Comparison of ENCODE assay signal across 8 cellular contexts in genomic region chr3:150703756-150704344, GRCh38. TPM values are rescaled to one million over a fixed set of nuclear protein-coding genes. Genes with fewer than 3 reads are reported as not detected.
DNase-seq lines count a peak whose midpoint lies in the region; ATAC-seq, FAIRE-seq and TF ChIP-seq lines count a peak whose summit lies in the region.

Gene ERICH6 (minus strand): TSS chr3:150703920. CDS start chr3:150703898, 22 bp downstream.

- H3K27me3 ChIP-seq in keratinocyte (ENCODE audit: control insufficient read depth, extremely low read depth, insufficient read depth, low read length), result no peaks in the 10 kb centered on the region

- peak within 1 kb of the TSS; percentile 100 for H3K27ac Mint-ChIP-seq in central memory CD8-positive, alpha-beta T cell (ENCODE audit: low read depth)

- H3K4me2 ChIP-seq in keratinocyte (ENCODE audit: control insufficient read depth, extremely low read depth, insufficient read depth, low read depth, low read length), result peak within 1 kb of the TSS; percentile 84

- TF ChIP-seq CTCF in AG09309 (IDR thresholded peaks at IDR 0.05; ENCODE audit: control insufficient read depth, insufficient read depth, low read depth, low read length, missing control alignments) (peak; percentile 15), keratinocyte (optimal IDR thresholded peaks at IDR 0.05 in 1 of 3, IDR thresholded peaks at IDR 0.05 in 1 of 3, conservative IDR thresholded peaks at IDR 0.05 in 1 of 3; ENCODE audit: extremely low read depth in 1 of 3, insufficient read depth in 2 of 3, low read length in 3 of 3) (peak in 1 of 3 experiments; percentile 1)

- H3K4me1 ChIP-seq in keratinocyte (ENCODE audit: control insufficient read depth, extremely low read depth, insufficient read depth, low read length), result peaks cover 17% of the 10 kb centered on the region

- no peaks in the 10 kb centered on the region for H3K9me3 ChIP-seq in keratinocyte (ENCODE audit: control insufficient read depth, low read depth, low read length)

- peaks cover 24% of the 10 kb centered on the region for H3K4me1 Mint-ChIP-seq in central memory CD8-positive, alpha-beta T cell

- H2AFZ ChIP-seq in keratinocyte (ENCODE audit: control insufficient read depth, low read length), result peak within 1 kb of the TSS; percentile 96

- H3K4me3 ChIP-seq in AG09309 (ENCODE audit: control insufficient read depth, low read depth, low read length) (peak within 1 kb of the TSS; percentile 69), keratinocyte (ENCODE audit: control insufficient read depth in 2 of 3, extremely low read depth in 1 of 3, insufficient read depth in 2 of 3, low read depth in 1 of 3, low read length in 3 of 3) (peak within 1 kb of the TSS; percentile 57 to 86 (median 78))

- FAIRE-seq in keratinocyte (lab: Jason Lieb, UNC), result no peak

- no peaks in the 10 kb centered on the region for H3K9me3 Mint-ChIP-seq in central memory CD8-positive, alpha-beta T cell

- ATAC-seq in GM18907 (IDR thresholded peaks at IDR 0.05; ENCODE audit: unreplicated experiment) (peak; percentile 99), HG03139 (IDR thresholded peaks at IDR 0.05; ENCODE audit: unreplicated experiment) (peak; percentile 99)
- ATAC-seq in central memory CD8-positive, alpha-beta T cell (replicated peaks; ENCODE audit: extremely low read depth, poor library complexity, severe bottlenecking), result peak; percentile 89

- peaks cover 17% of the 10 kb centered on the region for H3K36me3 Mint-ChIP-seq in central memory CD8-positive, alpha-beta T cell (ENCODE audit: insufficient read depth)

- H3K9ac ChIP-seq in keratinocyte (ENCODE audit: control insufficient read depth, extremely low read depth, insufficient read depth, low read length), result peak within 1 kb of the TSS; percentile 84

- no peaks in the 10 kb centered on the region for H3K27me3 Mint-ChIP-seq in central memory CD8-positive, alpha-beta T cell

- no peaks in the 10 kb centered on the region for H3K36me3 ChIP-seq in keratinocyte (ENCODE audit: control insufficient read depth in 2 of 2, extremely low read depth in 1 of 2, insufficient read depth in 2 of 2, low read length in 2 of 2)

- peak within 1 kb of the TSS; percentile 97 for H3K4me3 Mint-ChIP-seq in central memory CD8-positive, alpha-beta T cell

- dilution Hi-C loops in keratinocyte (cut with MboI; ENCODE audit: extremely low pct_ligation_motif_present, low sequenced_read_pairs), result no loop called here

- H4K20me1 ChIP-seq in keratinocyte (ENCODE audit: control insufficient read depth, extremely low read depth, insufficient read depth, low read length), result no peaks in the 10 kb centered on the region

- peak within 1 kb of the TSS; percentile 71 for H3K27ac ChIP-seq in keratinocyte (ENCODE audit: control insufficient read depth, insufficient read depth, low read length)

- H3K79me2 ChIP-seq in keratinocyte (ENCODE audit: control insufficient read depth, insufficient read depth, low read length), result no peaks in the 10 kb centered on the region

- DNase-seq in AG09309 (ENCODE audit: low read depth) (peak; percentile 48), NCI-H2196 treated with DMSO at 0.1 percent for 48 hours (lab: John Stamatoyannopoulos, UW; ENCODE audit: unreplicated experiment) (peak; percentile 66), keratinocyte (ENCODE audit: low read depth, low spot score) (no peak)
- peak; percentile 41 to 65 (median 47) for DNase-seq in activated CD4-positive, CD25-positive, alpha-beta regulatory T cell (lab: John Stamatoyannopoulos, UW)
- DNase-seq in central memory CD8-positive, alpha-beta T cell (ENCODE audit: low spot score in 2 of 2), result peak; percentile 68 to 75
- DNase-seq in stimulated activated CD4-positive, alpha-beta T cell treated with anti-CD3 and anti-CD28 coated beads, Interleukin-15, amount 100 ng/mL, for 1 hour (ENCODE audit: low read depth in 1 of 2, low spot score in 1 of 2), result peak; percentile 51 to 58

- no peaks in the 10 kb centered on the region for H3K9me1 ChIP-seq in keratinocyte (ENCODE audit: control insufficient read depth, extremely low read depth, insufficient read depth, low read length)

RNA-seq across cellular contexts. Expression of gene ERICH6, which starts in this region (rescaled TPM):
- 0.03 TPM in 2 of 3 replicates, not detected in the other for polyA plus RNA-seq in keratinocyte
- polyA plus RNA-seq in keratinocyte (2011; ENCODE audit: low read depth), result not detected
- not detected in 2 replicates for polyA plus RNA-seq in keratinocyte (2011; cell fraction: cytosol; rRNA removed)
- 0.06 TPM in 1 of 2 replicates, not detected in the other for polyA plus RNA-seq in keratinocyte (2011; cell fraction: nucleus; rRNA removed)
- polyA plus RNA-seq in keratinocyte (2012; ENCODE audit: low replicate concordance), result not detected in 2 replicates
- not detected in 3 replicates for polyA minus RNA-seq in keratinocyte
- not detected for polyA minus RNA-seq in keratinocyte (2011; cell fraction: cytosol; rRNA and poly(A)+ RNA removed)
- polyA minus RNA-seq in keratinocyte (2011; cell fraction: nucleus; rRNA and poly(A)+ RNA removed), result not detected in 2 replicates
